Comparison of ENCODE assay signal across 26 cellular contexts in the genomic region with DNA sequence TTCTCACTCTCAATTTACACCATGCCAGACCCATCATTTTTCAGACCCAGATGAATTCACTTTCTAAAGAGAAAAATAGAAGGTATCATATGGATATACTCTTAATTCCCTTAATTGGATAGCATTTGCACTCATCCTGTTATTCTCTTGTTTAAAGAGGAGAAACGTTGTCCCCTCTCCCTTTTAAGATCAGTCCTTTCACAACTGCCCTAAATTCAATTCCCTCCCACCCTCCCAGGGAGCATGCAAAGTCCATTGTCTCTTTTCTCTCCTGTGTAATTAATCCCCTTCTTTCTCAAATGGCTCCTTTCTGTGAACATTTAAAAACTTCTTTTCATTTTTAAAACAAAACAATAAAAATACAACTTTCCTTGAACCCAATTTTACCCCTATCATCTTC.
"Had no signal": no experiment of that assay in that cellular context is flagged by ENCODE, and none has a peak within 500 bp of the region (broad histone marks: within the 10 kb centered on the region; RNA-seq: fewer than 3 reads in every experiment).

No MANE protein-coding gene starts in this region.

- H3K27me3 Mint-ChIP-seq: activated CD4-positive, alpha-beta memory T cell treated with anti-CD3 and anti-CD28 coated beads, Interleukin-2, amount 10 ng/mL, durations not matched to agents 7 days and 5 days; activated CD4-positive, alpha-beta T cell treated with anti-CD3 and anti-CD28 coated beads for 36 hours; activated naive CD8-positive, alpha-beta T cell; activated T-helper 17 cell treated with anti-CD3 and anti-CD28 coated beads, Interleukin-2, amount 50 U/mL, for 72 hours; central memory CD8-positive, alpha-beta T cell had no signal

- H3K9me3 ChIP-seq: Peyer's patch, SJCRH30, SK-N-SH had no signal

- H3K9me3 Mint-ChIP-seq: activated CD4-positive, alpha-beta memory T cell treated with anti-CD3 and anti-CD28 coated beads, Interleukin-2, amount 10 ng/mL, durations not matched to agents 7 days and 5 days; activated naive CD4-positive, alpha-beta T cell treated with anti-CD3 and anti-CD28 coated beads for 36 hours; brain had no signal

- H3K4me3 ChIP-seq: Peyer's patch, SJCRH30 had no signal

- H3K4me1 Mint-ChIP-seq: activated CD4-positive, alpha-beta memory T cell treated with anti-CD3 and anti-CD28 coated beads, Interleukin-2, amount 10 ng/mL, durations not matched to agents 7 days and 5 days; activated CD4-positive, alpha-beta T cell treated with anti-CD3 and anti-CD28 coated beads for 36 hours; activated T-helper 17 cell treated with anti-CD3 and anti-CD28 coated beads, Interleukin-2, amount 50 U/mL, for 72 hours; central memory CD8-positive, alpha-beta T cell had no signal

- H3K36me3 Mint-ChIP-seq: activated naive CD8-positive, alpha-beta T cell; brain had no signal

- H3K4me3 Mint-ChIP-seq: activated CD4-positive, alpha-beta memory T cell treated with anti-CD3 and anti-CD28 coated beads, Interleukin-2, amount 10 ng/mL, durations not matched to agents 7 days and 5 days; activated CD4-positive, alpha-beta T cell treated with anti-CD3 and anti-CD28 coated beads for 36 hours; activated naive CD4-positive, alpha-beta T cell treated with anti-CD3 and anti-CD28 coated beads for 36 hours; activated naive CD8-positive, alpha-beta T cell; activated T-helper 17 cell treated with anti-CD3 and anti-CD28 coated beads, Interleukin-2, amount 50 U/mL, for 72 hours; brain; central memory CD8-positive, alpha-beta T cell had no signal

- H3K27ac ChIP-seq: Peyer's patch, RWPE1, SJCRH30, VCaP had no signal

- H3K4me2 ChIP-seq: SK-N-SH had no signal

- H3K4me1 ChIP-seq: Peyer's patch, SJCRH30 had no signal

- H3K9ac ChIP-seq: SK-N-SH had no signal

- ATAC-seq: activated CD4-positive, alpha-beta T cell treated with anti-CD3 and anti-CD28 coated beads for 36 hours; activated T-helper 17 cell treated with anti-CD3 and anti-CD28 coated beads, Interleukin-2, amount 50 U/mL, for 72 hours had no signal

- H3K27ac Mint-ChIP-seq: activated CD4-positive, alpha-beta memory T cell treated with anti-CD3 and anti-CD28 coated beads, Interleukin-2, amount 10 ng/mL, durations not matched to agents 7 days and 5 days; activated CD4-positive, alpha-beta T cell treated with anti-CD3 and anti-CD28 coated beads for 36 hours; activated naive CD4-positive, alpha-beta T cell treated with anti-CD3 and anti-CD28 coated beads for 36 hours; activated naive CD8-positive, alpha-beta T cell; activated T-helper 17 cell treated with anti-CD3 and anti-CD28 coated beads, Interleukin-2, amount 50 U/mL, for 72 hours; brain had no signal

- H3K9me2 ChIP-seq: SK-N-SH had no signal

- DNase-seq: activated CD4-positive, alpha-beta memory T cell treated with anti-CD3 and anti-CD28 coated beads, Interleukin-2, amount 10 ng/mL, durations not matched to agents 7 days and 5 days; activated CD4-positive, alpha-beta T cell treated with anti-CD3 and anti-CD28 coated beads for 36 hours; activated CD4-positive, alpha-beta T cell treated with anti-CD3 and anti-CD28 coated beads, Interleukin-2, amount 50 U/mL, for 1 hour; activated gamma-delta T cell; activated naive CD4-positive, alpha-beta T cell treated with anti-CD3 and anti-CD28 coated beads for 36 hours; activated T-cell treated with anti-CD3 and anti-CD28 coated beads for 4 hours; activated T-cell treated with anti-CD3 and anti-CD28 coated beads, Interleukin-2, amount 50 U/mL, for 48 hours; amygdala; Karpas-422; NCI-H1930; NCI-H2171; NCI-H2227 treated with DMSO at 0.1 percent for 48 hours; NCI-H446 treated with DMSO at 0.1 percent for 48 hours; NCI-H524 treated with DMSO at 0.1 percent for 48 hours; NCI-H774; Peyer's patch; Right ventricle myocardium superior; SJCRH30; SK-N-SH; T-helper 1 cell had no signal

- H3K36me3 ChIP-seq: Peyer's patch, SJCRH30 had no signal

- H3K27me3 ChIP-seq: Peyer's patch, SJCRH30 had no signal
